15 cellular contexts compared by ENCODE assay signal in the genomic region with DNA sequence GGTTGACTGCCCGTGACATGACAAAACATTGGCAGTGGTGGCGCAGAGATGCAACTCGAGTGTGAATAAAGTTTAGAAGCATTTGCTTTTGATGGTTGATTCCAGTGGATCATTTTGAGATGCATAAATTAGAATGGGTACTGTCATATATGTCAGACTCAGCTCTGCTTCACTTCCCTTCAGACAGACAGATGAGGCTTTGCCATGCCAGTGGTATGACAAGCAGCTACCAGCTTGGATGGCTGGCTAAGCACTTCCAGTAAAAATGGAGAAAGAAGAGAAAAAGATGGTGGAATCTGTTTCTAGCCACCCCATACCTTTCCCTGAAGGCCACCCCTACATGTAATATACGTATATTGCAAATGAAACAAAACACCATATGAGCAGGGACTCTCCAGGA. TPM values are rescaled to one million over a fixed set of nuclear protein-coding genes. Genes with fewer than 3 reads are reported as not detected.
DNase-seq lines count a peak whose midpoint lies in the region; ATAC-seq, FAIRE-seq and TF ChIP-seq lines count a peak whose summit lies in the region.
"Had no signal": no experiment of that assay in that cellular context is flagged by ENCODE, and none has a peak within 500 bp of the region (broad histone marks: within the 10 kb centered on the region; RNA-seq: fewer than 3 reads in every experiment).

No MANE protein-coding gene starts in this region.

- H3K9ac ChIP-seq in mucosa of rectum (ENCODE audit: low read depth in 1 of 2, low read length in 2 of 2) (no peak overlapping the region), subcutaneous abdominal adipose tissue (ENCODE audit: low read length in 5 of 5) (peak overlapping the region in 1 of 5 donors; percentile 36), neural progenitor cell (no peak overlapping the region)

- H3K4me3 Mint-ChIP-seq in neural progenitor cell: no peak overlapping the region
- H3K4me3 Mint-ChIP-seq: activated CD8-positive, alpha-beta T cell treated with anti-CD3 and anti-CD28 coated beads, Interleukin-2, amount 10 ng/mL, durations not matched to agents 7 days and 5 days; stimulated activated effector memory CD8-positive, alpha-beta T cell treated with anti-CD3 and anti-CD28 coated beads, Interleukin-12 subunit alpha, Interleukin-12 subunit beta, amount 100 ng/mL, for 72 hours had no signal

- H3K27me3 ChIP-seq in Peyer's patch (no peaks in the 10 kb centered on the region), mucosa of rectum (ENCODE audit: control insufficient read depth in 2 of 2, insufficient read depth in 2 of 2, low read length in 2 of 2) (no peaks in the 10 kb centered on the region), subcutaneous abdominal adipose tissue (ENCODE audit: control insufficient read depth in 5 of 5, insufficient read depth in 4 of 5, low read length in 5 of 5) (no peaks in the 10 kb centered on the region), neural progenitor cell (no peaks in the 10 kb centered on the region), WERI-Rb-1 (ENCODE audit: insufficient read depth, low read depth, severe bottlenecking) (no peaks in the 10 kb centered on the region)
- H3K27me3 ChIP-seq: neutrophil had no signal

- no peaks in the 10 kb centered on the region for H3K4me1 Mint-ChIP-seq in neural progenitor cell
- H3K4me1 Mint-ChIP-seq: stimulated activated effector memory CD8-positive, alpha-beta T cell treated with anti-CD3 and anti-CD28 coated beads, Interleukin-12 subunit alpha, Interleukin-12 subunit beta, amount 100 ng/mL, for 72 hours had no signal

- TF ChIP-seq POLR2A in Peyer's patch (IDR thresholded peaks at IDR 0.05): no peak

- no peak overlapping the region for H2AFZ ChIP-seq in neural progenitor cell (replicated peaks)

- peaks cover 0 to 11% (median 0%) of the 10 kb centered on the region in 3 donors for H3K36me3 ChIP-seq in Peyer's patch
- peaks cover 19 to 32% of the 10 kb centered on the region in 2 donors for H3K36me3 ChIP-seq in mucosa of rectum (ENCODE audit: control insufficient read depth in 2 of 2, insufficient read depth in 2 of 2, low read length in 2 of 2)
- peaks cover 0 to 15% (median 5%) of the 10 kb centered on the region in 5 donors for H3K36me3 ChIP-seq in subcutaneous abdominal adipose tissue (ENCODE audit: control insufficient read depth in 5 of 5, insufficient read depth in 5 of 5, low read length in 5 of 5)
- H3K36me3 ChIP-seq in neural progenitor cell: no peaks in the 10 kb centered on the region
- peaks cover 40% of the 10 kb centered on the region for H3K36me3 ChIP-seq in WERI-Rb-1

- H3K4me3 ChIP-seq in Peyer's patch: no peak overlapping the region
- H3K4me3 ChIP-seq in mucosa of rectum (ENCODE audit: low read length in 2 of 2): no peak overlapping the region
- H3K4me3 ChIP-seq in subcutaneous abdominal adipose tissue (ENCODE audit: low read depth in 1 of 5, low read length in 5 of 5): peak overlapping the region in 3 of 5 donors; percentile 12 to 33 (median 26)
- H3K4me3 ChIP-seq in neural progenitor cell: no peak overlapping the region
- H3K4me3 ChIP-seq in WERI-Rb-1 (ENCODE audit: low read depth, low read length): no peak overlapping the region

- peak overlapping the region; percentile 52 to 79 (median 62) for H3K27ac ChIP-seq in Peyer's patch
- peak overlapping the region; percentile 29 for H3K27ac ChIP-seq in caudate nucleus (ENCODE audit: low read depth, low read length)
- peak overlapping the region; percentile 44 to 75 for H3K27ac ChIP-seq in mucosa of rectum (ENCODE audit: low read depth in 2 of 2, low read length in 2 of 2)
- H3K27ac ChIP-seq in subcutaneous abdominal adipose tissue (ENCODE audit: low read depth, low read length): peak overlapping the region; percentile 80
- H3K27ac ChIP-seq in neural progenitor cell: no peak overlapping the region
- no peak overlapping the region for H3K27ac ChIP-seq in WERI-Rb-1
- H3K27ac ChIP-seq: neutrophil had no signal

- H3K27me3 Mint-ChIP-seq in neural progenitor cell (ENCODE audit: insufficient read depth, low read depth): no peaks in the 10 kb centered on the region

- no peak for ATAC-seq in HG03442 (IDR thresholded peaks at IDR 0.05; ENCODE audit: unreplicated experiment)
- ATAC-seq: activated CD8-positive, alpha-beta T cell treated with anti-CD3 and anti-CD28 coated beads, Interleukin-2, amount 10 ng/mL, durations not matched to agents 7 days and 5 days; stimulated activated effector memory CD8-positive, alpha-beta T cell treated with anti-CD3 and anti-CD28 coated beads, Interleukin-12 subunit alpha, Interleukin-12 subunit beta, amount 100 ng/mL, for 72 hours had no signal

- no peaks in the 10 kb centered on the region for H3K9me3 Mint-ChIP-seq in neural progenitor cell
- H3K9me3 Mint-ChIP-seq: stimulated activated effector memory CD8-positive, alpha-beta T cell treated with anti-CD3 and anti-CD28 coated beads, Interleukin-12 subunit alpha, Interleukin-12 subunit beta, amount 100 ng/mL, for 72 hours had no signal

- FAIRE-seq in HTR-8/SVneo (lab: Jason Lieb, UNC): no peak
- FAIRE-seq: H1 had no signal

- no peaks in the 10 kb centered on the region for H4K20me1 ChIP-seq in neural progenitor cell (ENCODE audit: low read depth)

- no peaks in the 10 kb centered on the region for H3F3A ChIP-seq in neural progenitor cell (ENCODE audit: low read depth)

- DNase-seq in Peyer's patch (no peak), caudate nucleus (lab: John Stamatoyannopoulos, UW) (no peak), neural progenitor cell (ENCODE audit: low spot score) (no peak), HTR-8/SVneo (ENCODE audit: insufficient read length, low spot score) (no peak), WERI-Rb-1 (no peak)
- DNase-seq: activated CD8-positive, alpha-beta T cell treated with anti-CD3 and anti-CD28 coated beads, Interleukin-2, amount 10 ng/mL, durations not matched to agents 7 days and 5 days; activated naive CD4-positive, alpha-beta T cell treated with Interleukin-2 at 50 U/mL for 16 hours; cortex of kidney; T-helper 9 cell had no signal

- H3K27ac Mint-ChIP-seq in neural progenitor cell: no peak overlapping the region
- H3K27ac Mint-ChIP-seq: stimulated activated effector memory CD8-positive, alpha-beta T cell treated with anti-CD3 and anti-CD28 coated beads, Interleukin-12 subunit alpha, Interleukin-12 subunit beta, amount 100 ng/mL, for 72 hours had no signal

- peaks cover 19% of the 10 kb centered on the region for H3K36me3 Mint-ChIP-seq in neural progenitor cell

- no peak overlapping the region for H3K4me2 ChIP-seq in neural progenitor cell

- TF ChIP-seq CTCF in Peyer's patch (IDR thresholded peaks at IDR 0.05) (no peak), neural progenitor cell (IDR thresholded peaks at IDR 0.05) (no peak), WERI-Rb-1 (IDR thresholded peaks at IDR 0.05; ENCODE audit: low read depth, low read length) (no peak)

- peaks cover 0 to 12% (median 5%) of the 10 kb centered on the region in 4 donors for H3K4me1 ChIP-seq in Peyer's patch
- H3K4me1 ChIP-seq in mucosa of rectum (ENCODE audit: control insufficient read depth in 2 of 2, insufficient read depth in 2 of 2, low read length in 2 of 2): peaks cover 0 to 9% of the 10 kb centered on the region in 2 donors
- peaks cover 14 to 48% (median 37%) of the 10 kb centered on the region in 5 donors for H3K4me1 ChIP-seq in subcutaneous abdominal adipose tissue (ENCODE audit: control insufficient read depth in 5 of 5, insufficient read depth in 5 of 5, low read length in 5 of 5)
- H3K4me1 ChIP-seq in neural progenitor cell: peaks cover 5% of the 10 kb centered on the region

- no peaks in the 10 kb centered on the region for H3K79me2 ChIP-seq in neural progenitor cell (ENCODE audit: low read depth)

- H3K9me3 ChIP-seq in Peyer's patch (no peaks in the 10 kb centered on the region), mucosa of rectum (ENCODE audit: control insufficient read depth in 2 of 2, low read length in 2 of 2) (no peaks in the 10 kb centered on the region), subcutaneous abdominal adipose tissue (ENCODE audit: control insufficient read depth in 5 of 5, low read length in 5 of 5) (no peaks in the 10 kb centered on the region), neural progenitor cell (ENCODE audit: low read depth) (no peaks in the 10 kb centered on the region), WERI-Rb-1 (ENCODE audit: severe bottlenecking) (no peaks in the 10 kb centered on the region)
- H3K9me3 ChIP-seq: neutrophil had no signal

RNA-seq across cellular contexts. Expression of a gene that starts 13.5 kb away (rescaled TPM):
- total RNA-seq in Peyer's patch (10 to 100 TPM; 11.6 to 47.9 (median 32.7) TPM), neural progenitor cell (ENCODE audit: low replicate concordance) (not detected in 2 replicates)
- total RNA-seq: H1 had no signal

RNA-seq across cellular contexts. Expression of a gene that starts 36.5 kb away (rescaled TPM):
- total RNA-seq in Peyer's patch (10 to 100 TPM; 19.8 to 66.0 (median 28.6) TPM), neural progenitor cell (ENCODE audit: low replicate concordance) (86.6 and 88.7 TPM in 2 replicates)

RNA-seq across cellular contexts. Expression of a gene that starts 36.6 kb away (rescaled TPM):
- total RNA-seq in Peyer's patch (100 to 1,000 TPM in 3 of 4 donors, 10 to 100 TPM in 1; 70.1 to 190 (median 152) TPM), neural progenitor cell (ENCODE audit: low replicate concordance) (41.2 and 65.8 TPM in 2 replicates)

Comparison
In these comparisons a context has a peak if more than half of its experiments do, and no peak if none do; other contexts are left out.
1. H3K27ac ChIP-seq: peak in Peyer's patch (4 of 4), caudate nucleus (single experiment), mucosa of rectum (2 of 2) and subcutaneous abdominal adipose tissue (single experiment); none in neural progenitor cell (single experiment) and WERI-Rb-1 (single experiment).
2. H3K4me3 ChIP-seq: peak in subcutaneous abdominal adipose tissue (3 of 5); none in Peyer's patch (0 of 4), mucosa of rectum (0 of 2), neural progenitor cell (single experiment) and WERI-Rb-1 (single experiment).
3. RNA of a gene that starts 13.5 kb away (total RNA-seq): 11.6 to 47.9 TPM in Peyer's patch; not detected in neural progenitor cell; every median in the first group is over 10 times any median in the second.